ENCODE assay signal across 16 cellular contexts in genomic region chr5:167603135-167603534, GRCh38.
A peak's percentile ranks its signal among the peaks of the same experiment; 100 is the strongest.
DNase-seq lines count a peak whose midpoint lies in the region; ATAC-seq and TF ChIP-seq lines count a peak whose summit lies in the region.
"Had no signal": no experiment of that assay in that cellular context is flagged by ENCODE, and none has a peak within 500 bp of the region (broad histone marks: within the 10 kb centered on the region; RNA-seq: fewer than 3 reads in every experiment).

No MANE protein-coding gene starts in this region.

- H3K9me3 ChIP-seq in heart right ventricle (no peaks in the 10 kb centered on the region), right atrium auricular region (no peaks in the 10 kb centered on the region), BLaER1 (no peaks in the 10 kb centered on the region), MM.1S (replicated peaks; ENCODE audit: insufficient read depth, low read length) (no peaks in the 10 kb centered on the region), adrenal gland (replicated peaks in 1 of 3) (no peaks in the 10 kb centered on the region)
- H3K9me3 ChIP-seq: A549, Caco-2 had no signal

- ATAC-seq in heart right ventricle (peak in 5 of 8 donors; percentile 17 to 69 (median 30)), HG03135 (IDR thresholded peaks at IDR 0.05; ENCODE audit: unreplicated experiment) (no peak)
- ATAC-seq: A549; CD8-positive, alpha-beta T cell had no signal

- H3K4me3 ChIP-seq in heart right ventricle (no peak overlapping the region), right atrium auricular region (no peak overlapping the region), BLaER1 (no peak overlapping the region), MM.1S (ENCODE audit: low read length) (no peak overlapping the region), adrenal gland (no peak overlapping the region)
- H3K4me3 ChIP-seq: A549 had no signal

- H3K9ac ChIP-seq in BLaER1 (no peak overlapping the region), MM.1S (ENCODE audit: low read length) (no peak overlapping the region)

- H3K4me2 ChIP-seq in BLaER1 (peak overlapping the region; percentile 6; the same call in 1 of the 2 replicates), MM.1S (ENCODE audit: low read depth, low read length) (no peak overlapping the region)
- H3K4me2 ChIP-seq: A549 had no signal

- TF ChIP-seq POLR2A in adrenal gland (IDR thresholded peaks at IDR 0.05), result no peak

- H3K4me1 ChIP-seq in heart right ventricle, result peaks cover 0 to 18% (median 0%) of the 10 kb centered on the region in 9 donors
- no peaks in the 10 kb centered on the region for H3K4me1 ChIP-seq in right atrium auricular region
- peaks cover 27% of the 10 kb centered on the region for H3K4me1 ChIP-seq in BLaER1
- H3K4me1 ChIP-seq in MM.1S (ENCODE audit: low read length), result no peaks in the 10 kb centered on the region
- H3K4me1 ChIP-seq in adrenal gland (replicated peaks in 1 of 2), result no peaks in the 10 kb centered on the region
- H3K4me1 ChIP-seq: A549, Caco-2 had no signal

- DNase-seq in heart right ventricle (no peak), right atrium auricular region (ENCODE audit: low spot score) (no peak), MM.1S (no peak), adrenal gland (no peak)
- DNase-seq: AML-193; Caco-2; Calu3; CD4-positive, alpha-beta T cell; CD8-positive, alpha-beta T cell; DMS79 treated with DMSO at 0.1 percent for 48 hours; GF-D8 had no signal

- H3K36me3 ChIP-seq in heart right ventricle (no peaks in the 10 kb centered on the region), right atrium auricular region (no peaks in the 10 kb centered on the region), BLaER1 (peaks cover 33% of the 10 kb centered on the region; the same call in 1 of the 2 replicates), MM.1S (replicated peaks; ENCODE audit: insufficient read depth, low read length) (no peaks in the 10 kb centered on the region), adrenal gland (replicated peaks in 1 of 2) (no peaks in the 10 kb centered on the region)

- no peaks in the 10 kb centered on the region for H3K27me3 ChIP-seq in heart right ventricle
- no peaks in the 10 kb centered on the region for H3K27me3 ChIP-seq in right atrium auricular region
- H3K27me3 ChIP-seq in BLaER1, result no peaks in the 10 kb centered on the region
- no peaks in the 10 kb centered on the region for H3K27me3 ChIP-seq in MM.1S (replicated peaks; ENCODE audit: insufficient read depth, low read length)
- H3K27me3 ChIP-seq in adrenal gland, result no peaks in the 10 kb centered on the region

- no peak overlapping the region for H3K27ac ChIP-seq in heart right ventricle
- H3K27ac ChIP-seq in right atrium auricular region, result no peak overlapping the region
- no peak overlapping the region for H3K27ac ChIP-seq in BLaER1
- H3K27ac ChIP-seq in MM.1S (ENCODE audit: low read length), result peak overlapping the region; percentile 28; the same call in 1 of the 2 replicates
- H3K27ac ChIP-seq in adrenal gland, result no peak overlapping the region
- H3K27ac ChIP-seq: 22Rv1, A549, C4-2B had no signal

- no peaks in the 10 kb centered on the region for H3K79me2 ChIP-seq in MM.1S (ENCODE audit: low read length)

- H2AFZ ChIP-seq in MM.1S (ENCODE audit: low read length), result no peak overlapping the region

- no peaks in the 10 kb centered on the region for H3K9me2 ChIP-seq in MM.1S (replicated peaks; ENCODE audit: insufficient read depth, low read length)

- no peaks in the 10 kb centered on the region for H3F3A ChIP-seq in MM.1S (ENCODE audit: insufficient read depth, low read length)

- H4K20me1 ChIP-seq in BLaER1, result peaks cover 93% of the 10 kb centered on the region; the same call in 1 of the 2 replicates
- H4K20me1 ChIP-seq in MM.1S (ENCODE audit: insufficient read depth, low read length), result no peaks in the 10 kb centered on the region

- intact Hi-C loops in heart right ventricle (cut with DNase I) (no loop called here), adrenal gland (cut with DNase I) (no loop called here)

- TF ChIP-seq CTCF in heart right ventricle (IDR thresholded peaks at IDR 0.05) (no peak), right atrium auricular region (IDR thresholded peaks at IDR 0.05) (no peak), MM.1S (IDR thresholded peaks at IDR 0.05; ENCODE audit: low read length) (no peak), adrenal gland (IDR thresholded peaks at IDR 0.05) (no peak)

- 55 to 75% methylated on average over 4 of the region's 4 CpGs for WGBS in heart right ventricle, 2 donors
- WGBS in adrenal gland, 4 donors, result 65 to 75% (median 68%) methylated on average over 4 of the region's 4 CpGs
